ENCODE assay signal across 1 cellular context in the genomic region with DNA sequence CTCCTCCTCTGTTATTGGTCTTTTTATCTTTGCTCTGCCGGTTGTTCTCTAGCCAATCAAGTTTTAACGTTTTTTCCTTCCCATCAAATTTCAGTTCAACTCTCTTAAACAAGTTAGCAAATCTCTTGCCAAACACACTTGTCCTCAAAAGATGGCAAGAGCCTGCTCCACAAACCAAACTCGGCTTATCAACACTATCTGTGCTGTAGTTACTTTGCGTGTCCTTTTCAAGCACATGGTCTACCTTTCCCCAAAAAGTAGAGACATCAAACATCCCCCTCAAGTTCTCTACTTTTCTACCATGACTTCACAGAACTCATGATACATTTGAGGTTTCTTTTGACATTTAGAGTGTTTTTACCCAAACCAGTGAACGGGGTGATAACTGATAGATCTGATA.
TF ChIP-seq lines count a peak whose summit lies in the region.

No MANE protein-coding gene starts in this region.

TF ChIP-seq in K562, 482 proteins besides CTCF, POLR2A, EP300 and RAD21 (continued from another document and continues in another):
- no peak for TF ChIP-seq RNF219 (CRISPR knock-in tag; IDR thresholded peaks at IDR 0.05)
- no peak for TF ChIP-seq MCM3 (IDR thresholded peaks at IDR 0.05)
- TF ChIP-seq, protein P1, sequence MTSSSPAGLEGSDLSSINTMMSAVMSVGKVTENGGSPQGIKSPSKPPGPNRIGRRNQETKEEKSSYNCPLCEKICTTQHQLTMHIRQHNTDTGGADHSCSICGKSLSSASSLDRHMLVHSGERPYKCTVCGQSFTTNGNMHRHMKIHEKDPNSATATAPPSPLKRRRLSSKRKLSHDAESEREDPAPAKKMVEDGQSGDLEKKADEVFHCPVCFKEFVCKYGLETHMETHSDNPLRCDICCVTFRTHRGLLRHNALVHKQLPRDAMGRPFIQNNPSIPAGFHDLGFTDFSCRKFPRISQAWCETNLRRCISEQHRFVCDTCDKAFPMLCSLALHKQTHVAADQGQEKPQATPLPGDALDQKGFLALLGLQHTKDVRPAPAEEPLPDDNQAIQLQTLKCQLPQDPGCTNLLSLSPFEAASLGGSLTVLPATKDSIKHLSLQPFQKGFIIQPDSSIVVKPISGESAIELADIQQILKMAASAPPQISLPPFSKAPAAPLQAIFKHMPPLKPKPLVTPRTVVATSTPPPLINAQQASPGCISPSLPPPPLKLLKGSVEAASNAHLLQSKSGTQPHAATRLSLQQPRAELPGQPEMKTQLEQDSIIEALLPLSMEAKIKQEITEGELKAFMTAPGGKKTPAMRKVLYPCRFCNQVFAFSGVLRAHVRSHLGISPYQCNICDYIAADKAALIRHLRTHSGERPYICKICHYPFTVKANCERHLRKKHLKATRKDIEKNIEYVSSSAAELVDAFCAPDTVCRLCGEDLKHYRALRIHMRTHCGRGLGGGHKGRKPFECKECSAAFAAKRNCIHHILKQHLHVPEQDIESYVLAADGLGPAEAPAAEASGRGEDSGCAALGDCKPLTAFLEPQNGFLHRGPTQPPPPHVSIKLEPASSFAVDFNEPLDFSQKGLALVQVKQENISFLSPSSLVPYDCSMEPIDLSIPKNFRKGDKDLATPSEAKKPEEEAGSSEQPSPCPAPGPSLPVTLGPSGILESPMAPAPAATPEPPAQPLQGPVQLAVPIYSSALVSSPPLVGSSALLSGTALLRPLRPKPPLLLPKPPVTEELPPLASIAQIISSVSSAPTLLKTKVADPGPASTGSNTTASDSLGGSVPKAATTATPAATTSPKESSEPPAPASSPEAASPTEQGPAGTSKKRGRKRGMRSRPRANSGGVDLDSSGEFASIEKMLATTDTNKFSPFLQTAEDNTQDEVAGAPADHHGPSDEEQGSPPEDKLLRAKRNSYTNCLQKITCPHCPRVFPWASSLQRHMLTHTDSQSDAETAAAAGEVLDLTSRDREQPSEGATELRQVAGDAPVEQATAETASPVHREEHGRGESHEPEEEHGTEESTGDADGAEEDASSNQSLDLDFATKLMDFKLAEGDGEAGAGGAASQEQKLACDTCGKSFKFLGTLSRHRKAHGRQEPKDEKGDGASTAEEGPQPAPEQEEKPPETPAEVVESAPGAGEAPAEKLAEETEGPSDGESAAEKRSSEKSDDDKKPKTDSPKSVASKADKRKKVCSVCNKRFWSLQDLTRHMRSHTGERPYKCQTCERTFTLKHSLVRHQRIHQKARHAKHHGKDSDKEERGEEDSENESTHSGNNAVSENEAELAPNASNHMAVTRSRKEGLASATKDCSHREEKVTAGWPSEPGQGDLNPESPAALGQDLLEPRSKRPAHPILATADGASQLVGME (CRISPR knock-in tag; IDR thresholded peaks at IDR 0.05) = no peak
- TF ChIP-seq ZNF707 (CRISPR knock-in tag; conservative IDR thresholded peaks at IDR 0.05) = no peak
- TF ChIP-seq FOXA1 (IDR thresholded peaks at IDR 0.05; ENCODE audit: borderline replicate concordance) = no peak
- TF ChIP-seq ETV5 (CRISPR knock-in tag; IDR thresholded peaks at IDR 0.05; ENCODE audit: low read depth) = no peak
- TF ChIP-seq DPF2 (IDR thresholded peaks at IDR 0.05) = 0 out of 2 replicates have a peak, but pooled peaks have one; percentile 14
- TF ChIP-seq SRF (CRISPR knock-in tag; IDR thresholded peaks at IDR 0.05) = no peak
- TF ChIP-seq EHMT2 (IDR thresholded peaks at IDR 0.05) = 0 out of 2 replicates have a peak, but pooled peaks have one; percentile 24
- no peak for TF ChIP-seq ARID4B (CRISPR knock-in tag; IDR thresholded peaks at IDR 0.05)
- TF ChIP-seq MBD2 (IDR thresholded peaks at IDR 0.05; ENCODE audit: borderline replicate concordance, low read depth) = no peak
- no peak for TF ChIP-seq MYBL2 (IDR thresholded peaks at IDR 0.05; ENCODE audit: low read depth)
- no peak for TF ChIP-seq MYBL2 (CRISPR knock-in tag; IDR thresholded peaks at IDR 0.05; ENCODE audit: borderline replicate concordance)
- no peak for TF ChIP-seq FOXJ3 (CRISPR knock-in tag; IDR thresholded peaks at IDR 0.05)
- TF ChIP-seq TFAM (CRISPR knock-in tag; conservative IDR thresholded peaks at IDR 0.05) = no peak
- TF ChIP-seq RB1 (IDR thresholded peaks at IDR 0.05; ENCODE audit: low read depth) = no peak
- no peak for TF ChIP-seq ZNF280B (CRISPR knock-in tag; IDR thresholded peaks at IDR 0.05)
- TF ChIP-seq POLR2B (IDR thresholded peaks at IDR 0.05; ENCODE audit: low read depth, partially characterized antibody) = no peak
- no peak for TF ChIP-seq ZFP36 (IDR thresholded peaks at IDR 0.05; ENCODE audit: low read depth, low read length, partially characterized antibody)
- no peak for TF ChIP-seq NR2C2 (CRISPR knock-in tag; IDR thresholded peaks at IDR 0.05)
- no peak for TF ChIP-seq NR2C2 (tag; IDR thresholded peaks at IDR 0.05)
- TF ChIP-seq SAP30 (IDR thresholded peaks at IDR 0.05; ENCODE audit: borderline replicate concordance, insufficient read depth, low read depth, low read length, poor library complexity, severe bottlenecking) = no peak
- TF ChIP-seq MYC (IDR thresholded peaks at IDR 0.05; ENCODE audit: low read depth, low read length) = peak; percentile 13; the same call in 1 of the 2 replicates
- TF ChIP-seq MYC (CRISPR knock-in tag; IDR thresholded peaks at IDR 0.05; ENCODE audit: borderline replicate concordance, low read depth) = no peak
- TF ChIP-seq ZNF165 (CRISPR knock-in tag; IDR thresholded peaks at IDR 0.05; ENCODE audit: borderline replicate concordance) = no peak
- no peak for TF ChIP-seq RBM15 (IDR thresholded peaks at IDR 0.05; ENCODE audit: insufficient read depth, low read length)
- TF ChIP-seq, protein P2, sequence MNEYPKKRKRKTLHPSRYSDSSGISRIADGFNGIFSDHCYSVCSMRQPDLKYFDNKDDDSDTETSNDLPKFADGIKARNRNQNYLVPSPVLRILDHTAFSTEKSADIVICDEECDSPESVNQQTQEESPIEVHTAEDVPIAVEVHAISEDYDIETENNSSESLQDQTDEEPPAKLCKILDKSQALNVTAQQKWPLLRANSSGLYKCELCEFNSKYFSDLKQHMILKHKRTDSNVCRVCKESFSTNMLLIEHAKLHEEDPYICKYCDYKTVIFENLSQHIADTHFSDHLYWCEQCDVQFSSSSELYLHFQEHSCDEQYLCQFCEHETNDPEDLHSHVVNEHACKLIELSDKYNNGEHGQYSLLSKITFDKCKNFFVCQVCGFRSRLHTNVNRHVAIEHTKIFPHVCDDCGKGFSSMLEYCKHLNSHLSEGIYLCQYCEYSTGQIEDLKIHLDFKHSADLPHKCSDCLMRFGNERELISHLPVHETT (CRISPR knock-in tag; conservative IDR thresholded peaks at IDR 0.05 in 1 of 2, IDR thresholded peaks at IDR 0.05 in 1 of 2) = 0 out of 4 replicates have a peak, but pooled peaks of 1 of the 2 experiments have one; percentile 19
- no peak for TF ChIP-seq TBP (optimal IDR thresholded peaks at IDR 0.05; ENCODE audit: low read depth, low read length)
- TF ChIP-seq CREM (IDR thresholded peaks at IDR 0.05; ENCODE audit: low read depth) = no peak
- TF ChIP-seq TARDBP (IDR thresholded peaks at IDR 0.05) = no peak
- no peak for TF ChIP-seq STAT6 (CRISPR knock-in tag; IDR thresholded peaks at IDR 0.05)
- TF ChIP-seq NRF1 (conservative IDR thresholded peaks at IDR 0.05 in 1 of 2, IDR thresholded peaks at IDR 0.05 in 1 of 2) = no peak
- no peak for TF ChIP-seq ZNF609 (CRISPR knock-in tag; IDR thresholded peaks at IDR 0.05; ENCODE audit: borderline replicate concordance)
